8 cellular contexts compared by ENCODE assay signal in genomic region chr14:103520657-103521437, GRCh38. TPM values are rescaled to one million over a fixed set of nuclear protein-coding genes. Genes with fewer than 3 reads are reported as not detected.
DNase-seq lines count a peak whose midpoint lies in the region; ATAC-seq and TF ChIP-seq lines count a peak whose summit lies in the region.

No MANE protein-coding gene starts in this region.

- H3K9me3 ChIP-seq in heart left ventricle (no peaks in the 10 kb centered on the region), vagina (no peaks in the 10 kb centered on the region)

- H3K4me1 ChIP-seq in heart left ventricle, result peaks cover 0 to 86% (median 50%) of the 10 kb centered on the region in 12 donors
- peaks cover 51% of the 10 kb centered on the region for H3K4me1 ChIP-seq in vagina

- POLR2A ChIA-PET in GM10248 (lab: Yijun Ruan, JAX), result interaction anchor here (0.6 to 1.1 kb wide), 2 partner anchors 8 to 185 kb away, joined by 3 read pairs; partner anchors contain the start of gene TRMT61A

- no peaks in the 10 kb centered on the region for H3K9me3 Mint-ChIP-seq in activated naive CD8-positive, alpha-beta T cell treated with anti-CD3 and anti-CD28 coated beads, Interleukin-2, amount 50 U/mL, for 24 hours

- no peak overlapping the region for H3K27ac Mint-ChIP-seq in activated naive CD8-positive, alpha-beta T cell treated with anti-CD3 and anti-CD28 coated beads, Interleukin-2, amount 50 U/mL, for 24 hours

- peaks cover 14% of the 10 kb centered on the region for H3K27me3 Mint-ChIP-seq in activated naive CD8-positive, alpha-beta T cell treated with anti-CD3 and anti-CD28 coated beads, Interleukin-2, amount 50 U/mL, for 24 hours

- WGBS in heart left ventricle, 4 donors, result 1 to 6% (median 5%) methylated on average over 23 to 64 of the region's 66 CpGs

- peak; percentile 71 for TF ChIP-seq CTCF in GM10248 (IDR thresholded peaks at IDR 0.05; ENCODE audit: control extremely low read depth, extremely low read depth, low read depth, missing control alignments)
- peak; percentile 66 for TF ChIP-seq CTCF in LNCAP (IDR thresholded peaks at IDR 0.05)
- peak; percentile 41 to 73 (median 56) for TF ChIP-seq CTCF in heart left ventricle (IDR thresholded peaks at IDR 0.05)
- peak; percentile 18 to 69 (median 44) for TF ChIP-seq CTCF in vagina (IDR thresholded peaks at IDR 0.05)

- peak overlapping the region; percentile 32 for H3K4me3 Mint-ChIP-seq in activated naive CD8-positive, alpha-beta T cell treated with anti-CD3 and anti-CD28 coated beads, Interleukin-2, amount 50 U/mL, for 24 hours

- H3K27ac ChIP-seq in heart left ventricle, result peak overlapping the region in 11 of 12 donors; percentile 54 to 96 (median 73)
- H3K27ac ChIP-seq in vagina, result peak overlapping the region; percentile 90

- intact Hi-C loops in heart left ventricle (cut with DNase I) (no loop called here), posterior cingulate gyrus (cut with DNase I) (no loop called here), vagina (cut with DNase I) (loop anchor here (2.0 kb wide), 1 partner anchor 30 kb away; no protein-coding TSS in a partner anchor)

- H3K27me3 ChIP-seq in heart left ventricle (peaks cover 0 to 34% (median 0%) of the 10 kb centered on the region in 9 donors), vagina (no peaks in the 10 kb centered on the region)

- CTCF ChIA-PET in GM10248 (lab: Yijun Ruan, JAX), result interaction anchor here (0.6 to 9.5 kb wide), 13 partner anchors 9 to 389 kb away, joined by 3 to 214 read pairs (median 3); no protein-coding TSS in a partner anchor

- H3K36me3 Mint-ChIP-seq in activated naive CD8-positive, alpha-beta T cell treated with anti-CD3 and anti-CD28 coated beads, Interleukin-2, amount 50 U/mL, for 24 hours (ENCODE audit: low read depth), result no peaks in the 10 kb centered on the region

- no peak for TF ChIP-seq POLR2A in heart left ventricle (IDR thresholded peaks at IDR 0.05)
- TF ChIP-seq POLR2A in vagina (IDR thresholded peaks at IDR 0.05), result no peak

- peak overlapping the region; percentile 38 to 70 (median 62) for H3K4me3 ChIP-seq in heart left ventricle
- H3K4me3 ChIP-seq in vagina, result peak overlapping the region; percentile 56 to 65

- H3K36me3 ChIP-seq in heart left ventricle (peaks cover 0 to 11% (median 0%) of the 10 kb centered on the region in 9 donors), vagina (no peaks in the 10 kb centered on the region)

- ATAC-seq in SK-N-SH treated with all-trans-retinoic acid at 6 μM for 48 hours, result peak; percentile 10
- peak; percentile 22 for ATAC-seq in activated naive CD8-positive, alpha-beta T cell treated with anti-CD3 and anti-CD28 coated beads, Interleukin-2, amount 50 U/mL, for 24 hours
- peak; percentile 21 to 59 (median 50) for ATAC-seq in heart left ventricle
- ATAC-seq in HG03095 (IDR thresholded peaks at IDR 0.05; ENCODE audit: unreplicated experiment), result no peak

- peak; percentile 79 for DNase-seq in GM10248 (ENCODE audit: extremely low spot score)
- peak; percentile 65 for DNase-seq in activated naive CD8-positive, alpha-beta T cell treated with anti-CD3 and anti-CD28 coated beads, Interleukin-2, amount 50 U/mL, for 24 hours
- DNase-seq in heart left ventricle, result peak; percentile 81 to 92 (median 83)
- DNase-seq in posterior cingulate gyrus, result peak in 9 of 10 donors; percentile 67 to 97 (median 81)
- DNase-seq in vagina (ENCODE audit: extremely low spot score in 2 of 2), result no peak

- H3K4me1 Mint-ChIP-seq in activated naive CD8-positive, alpha-beta T cell treated with anti-CD3 and anti-CD28 coated beads, Interleukin-2, amount 50 U/mL, for 24 hours, result peaks cover 8% of the 10 kb centered on the region

TF ChIP-seq in SK-N-SH treated with all-trans-retinoic acid at 6 μM for 48 hours, 23 proteins besides CTCF, POLR2A, EP300 and RAD21:
- TF ChIP-seq PATZ1 (CRISPR knock-in tag; IDR thresholded peaks at IDR 0.05; ENCODE audit: borderline replicate concordance) (peak; percentile 88; the same call in 1 of the 2 replicates), GLIS3 (CRISPR knock-in tag; IDR thresholded peaks at IDR 0.05) (no peak), TOX (CRISPR knock-in tag; IDR thresholded peaks at IDR 0.05; ENCODE audit: borderline replicate concordance) (no peak), TSHZ2 (CRISPR knock-in tag; IDR thresholded peaks at IDR 0.05) (0 out of 2 replicates have a peak, but pooled peaks have one; percentile 29), ARNTL (CRISPR knock-in tag; IDR thresholded peaks at IDR 0.05; ENCODE audit: borderline replicate concordance, low read depth) (no peak)
TF ChIP-seq in SK-N-SH treated with all-trans-retinoic acid at 6 μM for 48 hours: peak in this region for 2.

RNA-seq across cellular contexts. Expression of gene CKB, which starts 1.8 kb away (rescaled TPM):
- total RNA-seq in heart left ventricle (1,000 to 10,000 TPM in 2 of 9 donors, 100 to 1,000 TPM in 7; 203 to 1,105 (median 462) TPM), vagina (179 TPM)
- polyA plus RNA-seq in heart left ventricle, result 1,000 to 10,000 TPM in 1 of 2 donors, 100 to 1,000 TPM in 1; 529 to 1,103 TPM

RNA-seq across cellular contexts. Expression of gene TRMT61A, which starts 8.1 kb away (rescaled TPM):
- 1 to 10 TPM; 3.2 to 7.1 (median 5.1) TPM for total RNA-seq in heart left ventricle
- 10 to 100 TPM in 1 of 2 donors, 1 to 10 TPM in 1; 5.8 to 15.9 TPM for polyA plus RNA-seq in heart left ventricle
- 17.7 TPM for total RNA-seq in vagina

RNA-seq across cellular contexts. Expression of gene BAG5, which starts 41.6 kb away (rescaled TPM):
- total RNA-seq in heart left ventricle, result 10 to 100 TPM; 15.0 to 22.8 (median 17.0) TPM
- polyA plus RNA-seq in heart left ventricle, result 10 to 100 TPM in 1 of 2 donors, 1 to 10 TPM in 1; 4.8 to 19.1 TPM
- 21.6 TPM for total RNA-seq in vagina

RNA-seq across cellular contexts. Expression of gene COA8, which starts 41.9 kb away (rescaled TPM):
- total RNA-seq in heart left ventricle (10 to 100 TPM; 30.6 to 66.5 (median 41.9) TPM), vagina (17.2 TPM)
- 100 to 1,000 TPM in 1 of 2 donors, 10 to 100 TPM in 1; 47.5 to 109 TPM for polyA plus RNA-seq in heart left ventricle

Comparison
In these comparisons a context has a peak if more than half of its experiments do, and no peak if none do; other contexts are left out.
1. DNase-seq: peak in GM10248 (single experiment), activated naive CD8-positive, alpha-beta T cell treated with anti-CD3 and anti-CD28 coated beads, Interleukin-2, amount 50 U/mL, for 24 hours (single experiment), heart left ventricle (5 of 5) and posterior cingulate gyrus (9 of 10); none in vagina (0 of 2).
2. Peak in every context shown above with its lines, with median percentiles within 50 percentile points of each other: CTCF ChIP-seq.